In genomic region chr10:59905735-59906416, GRCh38 we compare ENCODE assay signal across 1 cellular context.
TF ChIP-seq lines count a peak whose summit lies in the region.

No MANE protein-coding gene starts in this region.

TF ChIP-seq in K562, 482 proteins besides CTCF, POLR2A, EP300 and RAD21 (continued from another document and continues in another):
- TF ChIP-seq MGA (IDR thresholded peaks at IDR 0.05) (no peak), GTF2E2 (tag; IDR thresholded peaks at IDR 0.05) (peak; percentile 55; the same call in 1 of the 2 replicates), SAFB (IDR thresholded peaks at IDR 0.05; ENCODE audit: borderline replicate concordance, low read depth, low read length) (no peak), RREB1 (CRISPR knock-in tag; IDR thresholded peaks at IDR 0.05) (no peak), MYC (IDR thresholded peaks at IDR 0.05; ENCODE audit: low read depth, low read length) (no peak; the same call in 1 of the 2 replicates), MYC (CRISPR knock-in tag; IDR thresholded peaks at IDR 0.05; ENCODE audit: borderline replicate concordance, low read depth) (no peak), ELF1 (tag; IDR thresholded peaks at IDR 0.05) (0 out of 2 replicates have a peak, but pooled peaks have one; percentile 32), DLX4 (CRISPR knock-in tag; IDR thresholded peaks at IDR 0.05) (no peak), ZNF436 (CRISPR knock-in tag; IDR thresholded peaks at IDR 0.05) (no peak), ZNF277 (CRISPR knock-in tag; IDR thresholded peaks at IDR 0.05; ENCODE audit: borderline replicate concordance) (no peak), FOXA3 (CRISPR knock-in tag; conservative IDR thresholded peaks at IDR 0.05 in 1 of 2, IDR thresholded peaks at IDR 0.05 in 1 of 2) (no peak), NFATC3 (IDR thresholded peaks at IDR 0.05) (no peak), KAT2B (IDR thresholded peaks at IDR 0.05; ENCODE audit: low read depth, low read length) (no peak), NR4A1 (CRISPR knock-in tag; IDR thresholded peaks at IDR 0.05) (no peak), NR4A1 (tag; IDR thresholded peaks at IDR 0.05) (no peak), MED1 (CRISPR knock-in tag; IDR thresholded peaks at IDR 0.05; ENCODE audit: borderline replicate concordance) (no peak), MITF (IDR thresholded peaks at IDR 0.05) (no peak), ZNF589 (CRISPR knock-in tag; IDR thresholded peaks at IDR 0.05; ENCODE audit: low read depth) (no peak), JUN (IDR thresholded peaks at IDR 0.05; ENCODE audit: borderline replicate concordance, low read depth, low read length) (no peak), JUN (CRISPR knock-in tag; IDR thresholded peaks at IDR 0.05; ENCODE audit: borderline replicate concordance) (0 out of 2 replicates have a peak, but pooled peaks have one; percentile 30), POLR2B (IDR thresholded peaks at IDR 0.05; ENCODE audit: low read depth, partially characterized antibody) (no peak), ZEB2 (IDR thresholded peaks at IDR 0.05) (no peak), ZSCAN32 (CRISPR knock-in tag; IDR thresholded peaks at IDR 0.05) (no peak), SREBF2 (CRISPR knock-in tag; IDR thresholded peaks at IDR 0.05) (no peak), ATF6 (CRISPR knock-in tag; IDR thresholded peaks at IDR 0.05) (peak; percentile 24; the same call in 1 of the 2 replicates), MLX (CRISPR knock-in tag; conservative IDR thresholded peaks at IDR 0.05) (no peak), ZHX1 (conservative IDR thresholded peaks at IDR 0.05; ENCODE audit: low read length) (no peak), ZNF347 (CRISPR knock-in tag; IDR thresholded peaks at IDR 0.05; ENCODE audit: low read depth) (no peak)
